In genomic region chr16:85275533-85276249, GRCh38 we compare ENCODE assay signal across 1 cellular context.
A peak's percentile ranks its signal among the peaks of the same experiment; 100 is the strongest.
TF ChIP-seq lines count a peak whose summit lies in the region.

No MANE protein-coding gene starts in this region.

TF ChIP-seq in K562, 482 proteins besides CTCF, POLR2A, EP300 and RAD21 (continued from another document and continues in another):
- TF ChIP-seq, protein P1, sequence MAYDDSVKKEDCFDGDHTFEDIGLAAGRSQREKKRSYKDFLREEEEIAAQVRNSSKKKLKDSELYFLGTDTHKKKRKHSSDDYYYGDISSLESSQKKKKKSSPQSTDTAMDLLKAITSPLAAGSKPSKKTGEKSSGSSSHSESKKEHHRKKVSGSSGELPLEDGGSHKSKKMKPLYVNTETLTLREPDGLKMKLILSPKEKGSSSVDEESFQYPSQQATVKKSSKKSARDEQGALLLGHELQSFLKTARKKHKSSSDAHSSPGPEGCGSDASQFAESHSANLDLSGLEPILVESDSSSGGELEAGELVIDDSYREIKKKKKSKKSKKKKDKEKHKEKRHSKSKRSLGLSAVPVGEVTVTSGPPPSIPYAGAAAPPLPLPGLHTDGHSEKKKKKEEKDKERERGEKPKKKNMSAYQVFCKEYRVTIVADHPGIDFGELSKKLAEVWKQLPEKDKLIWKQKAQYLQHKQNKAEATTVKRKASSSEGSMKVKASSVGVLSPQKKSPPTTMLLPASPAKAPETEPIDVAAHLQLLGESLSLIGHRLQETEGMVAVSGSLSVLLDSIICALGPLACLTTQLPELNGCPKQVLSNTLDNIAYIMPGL (CRISPR knock-in tag; IDR thresholded peaks at IDR 0.05): no peak
- TF ChIP-seq EGR1 (conservative IDR thresholded peaks at IDR 0.05): 0 out of 2 replicates have a peak, but pooled peaks have one; percentile 8
- TF ChIP-seq HEY1 (CRISPR knock-in tag; IDR thresholded peaks at IDR 0.05; ENCODE audit: borderline replicate concordance): no peak
- TF ChIP-seq E2F4 (CRISPR knock-in tag; IDR thresholded peaks at IDR 0.05; ENCODE audit: low read depth): peak; percentile 66; the same call in 1 of the 2 replicates
- TF ChIP-seq GTF2A2 (tag; IDR thresholded peaks at IDR 0.05): no peak
- TF ChIP-seq NFIX (CRISPR knock-in tag; IDR thresholded peaks at IDR 0.05; ENCODE audit: low read depth): no peak
- TF ChIP-seq ELF1 (tag; IDR thresholded peaks at IDR 0.05): no peak
- TF ChIP-seq, protein P2, sequence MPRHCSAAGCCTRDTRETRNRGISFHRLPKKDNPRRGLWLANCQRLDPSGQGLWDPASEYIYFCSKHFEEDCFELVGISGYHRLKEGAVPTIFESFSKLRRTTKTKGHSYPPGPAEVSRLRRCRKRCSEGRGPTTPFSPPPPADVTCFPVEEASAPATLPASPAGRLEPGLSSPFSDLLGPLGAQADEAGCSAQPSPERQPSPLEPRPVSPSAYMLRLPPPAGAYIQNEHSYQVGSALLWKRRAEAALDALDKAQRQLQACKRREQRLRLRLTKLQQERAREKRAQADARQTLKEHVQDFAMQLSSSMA (CRISPR knock-in tag; IDR thresholded peaks at IDR 0.05): no peak
- no peak for TF ChIP-seq ZBTB17 (CRISPR knock-in tag; IDR thresholded peaks at IDR 0.05)
- TF ChIP-seq ZNF644 (tag; IDR thresholded peaks at IDR 0.05; ENCODE audit: low read depth): no peak
- peak; percentile 93 for TF ChIP-seq STAG1 (CRISPR knock-in tag; IDR thresholded peaks at IDR 0.05; ENCODE audit: borderline replicate concordance)
- TF ChIP-seq ETV1 (tag; conservative IDR thresholded peaks at IDR 0.05; ENCODE audit: low read depth): no peak
- TF ChIP-seq NR4A1 (CRISPR knock-in tag; IDR thresholded peaks at IDR 0.05): no peak
- no peak for TF ChIP-seq NR4A1 (tag; IDR thresholded peaks at IDR 0.05)
- peak; percentile 94 for TF ChIP-seq EHMT2 (IDR thresholded peaks at IDR 0.05)
- no peak for TF ChIP-seq HMBOX1 (IDR thresholded peaks at IDR 0.05)
- no peak for TF ChIP-seq ZNF696 (CRISPR knock-in tag; conservative IDR thresholded peaks at IDR 0.05)
- TF ChIP-seq XRCC5 (IDR thresholded peaks at IDR 0.05; ENCODE audit: low read depth, low read length): peak; percentile 96; the same call in 1 of the 2 replicates
- TF ChIP-seq LARP7 (IDR thresholded peaks at IDR 0.05): no peak
- TF ChIP-seq ZNF398 (CRISPR knock-in tag; IDR thresholded peaks at IDR 0.05): no peak
- TF ChIP-seq EZH2 (IDR thresholded peaks at IDR 0.05; ENCODE audit: borderline replicate concordance, low read depth, low read length): no peak
- no peak for TF ChIP-seq PHF21A (IDR thresholded peaks at IDR 0.05; ENCODE audit: borderline replicate concordance, low read depth)
- no peak; a peak in 1 of 4 replicates for TF ChIP-seq NONO (IDR thresholded peaks at IDR 0.05; ENCODE audit: low read depth in 2 of 2, low read length in 1 of 2)
- TF ChIP-seq USF2 (CRISPR knock-in tag; IDR thresholded peaks at IDR 0.05): no peak
- no peak for TF ChIP-seq ZNF707 (CRISPR knock-in tag; conservative IDR thresholded peaks at IDR 0.05)
- TF ChIP-seq, protein P3, sequence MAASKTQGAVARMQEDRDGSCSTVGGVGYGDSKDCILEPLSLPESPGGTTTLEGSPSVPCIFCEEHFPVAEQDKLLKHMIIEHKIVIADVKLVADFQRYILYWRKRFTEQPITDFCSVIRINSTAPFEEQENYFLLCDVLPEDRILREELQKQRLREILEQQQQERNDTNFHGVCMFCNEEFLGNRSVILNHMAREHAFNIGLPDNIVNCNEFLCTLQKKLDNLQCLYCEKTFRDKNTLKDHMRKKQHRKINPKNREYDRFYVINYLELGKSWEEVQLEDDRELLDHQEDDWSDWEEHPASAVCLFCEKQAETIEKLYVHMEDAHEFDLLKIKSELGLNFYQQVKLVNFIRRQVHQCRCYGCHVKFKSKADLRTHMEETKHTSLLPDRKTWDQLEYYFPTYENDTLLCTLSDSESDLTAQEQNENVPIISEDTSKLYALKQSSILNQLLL (CRISPR knock-in tag; IDR thresholded peaks at IDR 0.05; ENCODE audit: borderline replicate concordance): no peak
- TF ChIP-seq ZSCAN29 (IDR thresholded peaks at IDR 0.05): no peak
- peak in 1 of 2 experiments; percentile 15; a peak in 1 of 4 replicates for TF ChIP-seq HDAC1 (IDR thresholded peaks at IDR 0.05)
- TF ChIP-seq CCNT2 (IDR thresholded peaks at IDR 0.05; ENCODE audit: borderline replicate concordance, extremely low read depth, insufficient read length, low read depth, low read length): no peak
- TF ChIP-seq ZC3H11A (IDR thresholded peaks at IDR 0.05; ENCODE audit: low read depth, low read length): no peak
- no peak for TF ChIP-seq NEUROD1 (IDR thresholded peaks at IDR 0.05; ENCODE audit: borderline replicate concordance, low read depth, low read length, partially characterized antibody)
- TF ChIP-seq CLOCK (CRISPR knock-in tag; IDR thresholded peaks at IDR 0.05; ENCODE audit: borderline replicate concordance): no peak
- no peak for TF ChIP-seq ZNF436 (CRISPR knock-in tag; IDR thresholded peaks at IDR 0.05)
- TF ChIP-seq MYNN (IDR thresholded peaks at IDR 0.05): no peak
- no peak for TF ChIP-seq MYNN (CRISPR knock-in tag; IDR thresholded peaks at IDR 0.05)
- no peak for TF ChIP-seq GATAD2A (IDR thresholded peaks at IDR 0.05)
- TF ChIP-seq HNRNPL (IDR thresholded peaks at IDR 0.05; ENCODE audit: low read depth, low read length): no peak
- no peak for TF ChIP-seq GTF2F1 (IDR thresholded peaks at IDR 0.05; ENCODE audit: low read depth, low read length)
- TF ChIP-seq, protein P4, sequence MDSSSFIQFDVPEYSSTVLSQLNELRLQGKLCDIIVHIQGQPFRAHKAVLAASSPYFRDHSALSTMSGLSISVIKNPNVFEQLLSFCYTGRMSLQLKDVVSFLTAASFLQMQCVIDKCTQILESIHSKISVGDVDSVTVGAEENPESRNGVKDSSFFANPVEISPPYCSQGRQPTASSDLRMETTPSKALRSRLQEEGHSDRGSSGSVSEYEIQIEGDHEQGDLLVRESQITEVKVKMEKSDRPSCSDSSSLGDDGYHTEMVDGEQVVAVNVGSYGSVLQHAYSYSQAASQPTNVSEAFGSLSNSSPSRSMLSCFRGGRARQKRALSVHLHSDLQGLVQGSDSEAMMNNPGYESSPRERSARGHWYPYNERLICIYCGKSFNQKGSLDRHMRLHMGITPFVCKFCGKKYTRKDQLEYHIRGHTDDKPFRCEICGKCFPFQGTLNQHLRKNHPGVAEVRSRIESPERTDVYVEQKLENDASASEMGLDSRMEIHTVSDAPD (CRISPR knock-in tag; IDR thresholded peaks at IDR 0.05): no peak
- peak; percentile 58; the same call in 1 of the 2 replicates for TF ChIP-seq SP1 (CRISPR knock-in tag; IDR thresholded peaks at IDR 0.05)
- peak; percentile 46 to 73; a peak in 2 of 4 replicates for TF ChIP-seq RCOR1 (IDR thresholded peaks at IDR 0.05; ENCODE audit: borderline replicate concordance in 1 of 2, low read depth in 2 of 2, low read length in 2 of 2)
- 0 out of 2 replicates have a peak, but pooled peaks have one; percentile 48 for TF ChIP-seq LCOR (CRISPR knock-in tag; IDR thresholded peaks at IDR 0.05)
- TF ChIP-seq HNRNPH1 (optimal IDR thresholded peaks at IDR 0.05; ENCODE audit: low read depth, low read length): no peak
- no peak for TF ChIP-seq ZNF146 (CRISPR knock-in tag; IDR thresholded peaks at IDR 0.05; ENCODE audit: unreplicated experiment)
- peak in 1 of 2 experiments; percentile 84; a peak in 1 of 4 replicates for TF ChIP-seq TEAD1 (CRISPR knock-in tag; IDR thresholded peaks at IDR 0.05)
- TF ChIP-seq SIN3B (IDR thresholded peaks at IDR 0.05; ENCODE audit: low read depth): no peak
- no peak for TF ChIP-seq ZNF766 (CRISPR knock-in tag; conservative IDR thresholded peaks at IDR 0.05)
- peak; percentile 23; the same call in 1 of the 2 replicates for TF ChIP-seq PTBP1 (IDR thresholded peaks at IDR 0.05; ENCODE audit: low read depth, low read length)
- no peak; the same call in 1 of the 2 replicates for TF ChIP-seq FOXP1 (CRISPR knock-in tag; IDR thresholded peaks at IDR 0.05)
- TF ChIP-seq POLR2H (tag; IDR thresholded peaks at IDR 0.05; ENCODE audit: low read depth): no peak
- TF ChIP-seq NCOA4 (IDR thresholded peaks at IDR 0.05; ENCODE audit: partially characterized antibody): no peak
- TF ChIP-seq ETV6 (IDR thresholded peaks at IDR 0.05; ENCODE audit: borderline replicate concordance in 1 of 2, low read depth in 2 of 2, low read length in 1 of 2): no peak
- TF ChIP-seq ETV6 (CRISPR knock-in tag; IDR thresholded peaks at IDR 0.05; ENCODE audit: borderline replicate concordance): no peak
- no peak for TF ChIP-seq ARNT (IDR thresholded peaks at IDR 0.05)
- TF ChIP-seq MXI1 (IDR thresholded peaks at IDR 0.05; ENCODE audit: low read depth, low read length): no peak
- no peak for TF ChIP-seq ELK3 (CRISPR knock-in tag; IDR thresholded peaks at IDR 0.05)
- TF ChIP-seq, protein P5, sequence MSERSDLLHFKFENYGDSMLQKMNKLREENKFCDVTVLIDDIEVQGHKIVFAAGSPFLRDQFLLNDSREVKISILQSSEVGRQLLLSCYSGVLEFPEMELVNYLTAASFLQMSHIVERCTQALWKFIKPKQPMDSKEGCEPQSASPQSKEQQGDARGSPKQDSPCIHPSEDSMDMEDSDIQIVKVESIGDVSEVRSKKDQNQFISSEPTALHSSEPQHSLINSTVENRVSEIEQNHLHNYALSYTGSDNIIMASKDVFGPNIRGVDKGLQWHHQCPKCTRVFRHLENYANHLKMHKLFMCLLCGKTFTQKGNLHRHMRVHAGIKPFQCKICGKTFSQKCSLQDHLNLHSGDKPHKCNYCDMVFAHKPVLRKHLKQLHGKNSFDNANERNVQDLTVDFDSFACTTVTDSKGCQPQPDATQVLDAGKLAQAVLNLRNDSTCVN (CRISPR knock-in tag; IDR thresholded peaks at IDR 0.05): no peak
